Comparison of ENCODE assay signal across 1 cellular context in the genomic region with DNA sequence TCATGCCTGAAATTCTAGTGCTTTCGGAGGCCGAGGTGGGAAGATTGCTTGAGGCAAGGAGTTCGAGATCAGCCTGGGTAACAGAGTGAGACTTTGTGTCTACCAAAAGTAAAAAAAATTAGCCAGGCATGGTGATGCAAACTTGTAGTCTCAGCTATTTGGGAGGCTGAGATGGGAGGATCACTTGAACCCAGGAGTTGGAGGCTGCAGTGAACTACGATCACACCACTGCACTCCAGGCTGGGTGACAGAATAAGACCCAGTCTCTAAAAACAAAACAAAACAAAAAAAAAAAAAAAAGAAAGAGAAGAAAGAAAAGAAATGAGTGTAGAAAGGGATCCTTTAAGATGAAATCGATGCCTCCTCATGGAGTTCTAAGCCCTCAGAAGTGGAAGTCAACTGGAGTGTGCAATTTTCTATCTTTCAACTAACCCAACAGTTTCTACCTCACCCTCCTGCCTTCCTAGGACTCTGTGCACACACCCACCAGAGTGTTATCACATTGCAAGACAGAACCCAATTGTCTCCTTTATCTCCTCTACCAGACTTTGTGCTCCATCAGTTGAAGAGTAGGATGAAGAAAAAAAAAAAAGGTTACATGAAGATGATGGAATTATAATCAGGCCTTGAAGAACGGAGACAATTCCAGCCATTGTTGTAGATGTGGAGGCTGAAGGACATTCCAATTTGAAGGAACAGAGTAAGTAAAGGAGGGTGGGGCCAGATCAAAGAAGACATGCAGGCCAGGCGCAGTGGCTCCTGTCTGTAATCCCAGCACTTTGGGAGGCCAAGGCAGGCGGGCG.
A peak's percentile ranks its signal among the peaks of the same experiment; 100 is the strongest.
TF ChIP-seq lines count a peak whose summit lies in the region.

No MANE protein-coding gene starts in this region.

TF ChIP-seq in K562, 482 proteins besides CTCF, POLR2A, EP300 and RAD21 (continued from another document and continues in another):
- TF ChIP-seq CREB1 (IDR thresholded peaks at IDR 0.05) (peak; percentile 48; the same call in 1 of the 2 replicates), CREB1 (CRISPR knock-in tag; IDR thresholded peaks at IDR 0.05) (no peak), MYNN (IDR thresholded peaks at IDR 0.05) (0 out of 2 replicates have a peak, but pooled peaks have one; percentile 80), MYNN (CRISPR knock-in tag; IDR thresholded peaks at IDR 0.05) (no peak), ELF4 (CRISPR knock-in tag; IDR thresholded peaks at IDR 0.05) (peak; percentile 82), ATF1 (CRISPR knock-in tag; IDR thresholded peaks at IDR 0.05) (no peak), ATF1 (tag; IDR thresholded peaks at IDR 0.05) (peak; percentile 59), ZNF175 (CRISPR knock-in tag; IDR thresholded peaks at IDR 0.05; ENCODE audit: low read depth) (0 out of 2 replicates have a peak, but pooled peaks have one; percentile 39), CREBBP (IDR thresholded peaks at IDR 0.05; ENCODE audit: low read depth, low read length) (no peak), EP400 (IDR thresholded peaks at IDR 0.05) (peak; percentile 60; the same call in 1 of the 2 replicates), NFYB (IDR thresholded peaks at IDR 0.05; ENCODE audit: extremely low read depth, insufficient read length) (no peak), EHMT2 (IDR thresholded peaks at IDR 0.05) (peak; percentile 86), ZNF354B (CRISPR knock-in tag; IDR thresholded peaks at IDR 0.05) (peak; percentile 41; the same call in 1 of the 2 replicates), TRIM24 (IDR thresholded peaks at IDR 0.05) (peak; percentile 81 to 86), HDAC1 (IDR thresholded peaks at IDR 0.05) (peak; percentile 46 to 93; a peak in 2 of 4 replicates), ATF7 (IDR thresholded peaks at IDR 0.05) (no peak), KAT8 (IDR thresholded peaks at IDR 0.05; ENCODE audit: low read depth) (no peak), SMAD4 (CRISPR knock-in tag; conservative IDR thresholded peaks at IDR 0.05) (peak; percentile 69), SOX6 (IDR thresholded peaks at IDR 0.05) (peak; percentile 99), MEF2D (tag; conservative IDR thresholded peaks at IDR 0.05; ENCODE audit: low read depth) (no peak), FOXJ2 (tag; IDR thresholded peaks at IDR 0.05) (no peak), NBN (IDR thresholded peaks at IDR 0.05; ENCODE audit: low read depth) (peak; percentile 92), ZNF384 (IDR thresholded peaks at IDR 0.05; ENCODE audit: low read depth, low read length) (peak; percentile 98), KLF13 (tag; IDR thresholded peaks at IDR 0.05; ENCODE audit: borderline replicate concordance, low read depth) (0 out of 2 replicates have a peak, but pooled peaks have one; percentile 54), SAFB (IDR thresholded peaks at IDR 0.05; ENCODE audit: borderline replicate concordance, low read depth, low read length) (no peak), ZNF134 (CRISPR knock-in tag; conservative IDR thresholded peaks at IDR 0.05) (peak; percentile 89), CCNT2 (IDR thresholded peaks at IDR 0.05; ENCODE audit: borderline replicate concordance, extremely low read depth, insufficient read length, low read depth, low read length) (peak; percentile 75), JUND (IDR thresholded peaks at IDR 0.05; ENCODE audit: borderline replicate concordance, low read depth, low read length) (peak; percentile 47; the same call in 1 of the 2 replicates), JUND (tag; IDR thresholded peaks at IDR 0.05; ENCODE audit: borderline replicate concordance, low read depth, low read length) (peak; percentile 44; the same call in 2 of the 3 replicates), SMARCC2 (IDR thresholded peaks at IDR 0.05; ENCODE audit: low read depth) (peak; percentile 87; the same call in 1 of the 2 replicates), ZNF75A (CRISPR knock-in tag; IDR thresholded peaks at IDR 0.05) (no peak), ZNF586 (CRISPR knock-in tag; conservative IDR thresholded peaks at IDR 0.05) (no peak), HDAC2 (IDR thresholded peaks at IDR 0.05) (peak; percentile 97), FOS (IDR thresholded peaks at IDR 0.05; ENCODE audit: extremely low read depth, insufficient read length) (no peak), TCF3 (CRISPR knock-in tag; IDR thresholded peaks at IDR 0.05) (peak; percentile 97), ZNF316 (IDR thresholded peaks at IDR 0.05) (peak; percentile 12; the same call in 1 of the 2 replicates), GATA2 (CRISPR knock-in tag; IDR thresholded peaks at IDR 0.05) (peak; percentile 91), MTA3 (IDR thresholded peaks at IDR 0.05; ENCODE audit: borderline replicate concordance) (peak; percentile 48; the same call in 1 of the 2 replicates), MYBL2 (IDR thresholded peaks at IDR 0.05; ENCODE audit: low read depth) (0 out of 2 replicates have a peak, but pooled peaks have one; percentile 26), MYBL2 (CRISPR knock-in tag; IDR thresholded peaks at IDR 0.05; ENCODE audit: borderline replicate concordance) (no peak), ZEB2 (IDR thresholded peaks at IDR 0.05) (peak; percentile 88; the same call in 1 of the 2 replicates), TOE1 (IDR thresholded peaks at IDR 0.05; ENCODE audit: borderline replicate concordance) (peak; percentile 21; the same call in 1 of the 2 replicates), TOE1 (CRISPR knock-in tag; IDR thresholded peaks at IDR 0.05; ENCODE audit: borderline replicate concordance, low read depth) (no peak), CBX8 (IDR thresholded peaks at IDR 0.05; ENCODE audit: borderline replicate concordance, extremely low read depth, low read depth, low read length, poor library complexity, severe bottlenecking) (no peak)
- TF ChIP-seq, protein P1, sequence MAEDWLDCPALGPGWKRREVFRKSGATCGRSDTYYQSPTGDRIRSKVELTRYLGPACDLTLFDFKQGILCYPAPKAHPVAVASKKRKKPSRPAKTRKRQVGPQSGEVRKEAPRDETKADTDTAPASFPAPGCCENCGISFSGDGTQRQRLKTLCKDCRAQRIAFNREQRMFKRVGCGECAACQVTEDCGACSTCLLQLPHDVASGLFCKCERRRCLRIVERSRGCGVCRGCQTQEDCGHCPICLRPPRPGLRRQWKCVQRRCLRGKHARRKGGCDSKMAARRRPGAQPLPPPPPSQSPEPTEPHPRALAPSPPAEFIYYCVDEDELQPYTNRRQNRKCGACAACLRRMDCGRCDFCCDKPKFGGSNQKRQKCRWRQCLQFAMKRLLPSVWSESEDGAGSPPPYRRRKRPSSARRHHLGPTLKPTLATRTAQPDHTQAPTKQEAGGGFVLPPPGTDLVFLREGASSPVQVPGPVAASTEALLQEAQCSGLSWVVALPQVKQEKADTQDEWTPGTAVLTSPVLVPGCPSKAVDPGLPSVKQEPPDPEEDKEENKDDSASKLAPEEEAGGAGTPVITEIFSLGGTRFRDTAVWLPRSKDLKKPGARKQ (CRISPR knock-in tag; IDR thresholded peaks at IDR 0.05): no peak
- TF ChIP-seq, protein P2, sequence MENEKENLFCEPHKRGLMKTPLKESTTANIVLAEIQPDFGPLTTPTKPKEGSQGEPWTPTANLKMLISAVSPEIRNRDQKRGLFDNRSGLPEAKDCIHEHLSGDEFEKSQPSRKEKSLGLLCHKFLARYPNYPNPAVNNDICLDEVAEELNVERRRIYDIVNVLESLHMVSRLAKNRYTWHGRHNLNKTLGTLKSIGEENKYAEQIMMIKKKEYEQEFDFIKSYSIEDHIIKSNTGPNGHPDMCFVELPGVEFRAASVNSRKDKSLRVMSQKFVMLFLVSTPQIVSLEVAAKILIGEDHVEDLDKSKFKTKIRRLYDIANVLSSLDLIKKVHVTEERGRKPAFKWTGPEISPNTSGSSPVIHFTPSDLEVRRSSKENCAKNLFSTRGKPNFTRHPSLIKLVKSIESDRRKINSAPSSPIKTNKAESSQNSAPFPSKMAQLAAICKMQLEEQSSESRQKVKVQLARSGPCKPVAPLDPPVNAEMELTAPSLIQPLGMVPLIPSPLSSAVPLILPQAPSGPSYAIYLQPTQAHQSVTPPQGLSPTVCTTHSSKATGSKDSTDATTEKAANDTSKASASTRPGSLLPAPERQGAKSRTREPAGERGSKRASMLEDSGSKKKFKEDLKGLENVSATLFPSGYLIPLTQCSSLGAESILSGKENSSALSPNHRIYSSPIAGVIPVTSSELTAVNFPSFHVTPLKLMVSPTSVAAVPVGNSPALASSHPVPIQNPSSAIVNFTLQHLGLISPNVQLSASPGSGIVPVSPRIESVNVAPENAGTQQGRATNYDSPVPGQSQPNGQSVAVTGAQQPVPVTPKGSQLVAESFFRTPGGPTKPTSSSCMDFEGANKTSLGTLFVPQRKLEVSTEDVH (IDR thresholded peaks at IDR 0.05; ENCODE audit: low read depth, partially characterized antibody): peak; percentile 45
- TF ChIP-seq, protein P3, sequence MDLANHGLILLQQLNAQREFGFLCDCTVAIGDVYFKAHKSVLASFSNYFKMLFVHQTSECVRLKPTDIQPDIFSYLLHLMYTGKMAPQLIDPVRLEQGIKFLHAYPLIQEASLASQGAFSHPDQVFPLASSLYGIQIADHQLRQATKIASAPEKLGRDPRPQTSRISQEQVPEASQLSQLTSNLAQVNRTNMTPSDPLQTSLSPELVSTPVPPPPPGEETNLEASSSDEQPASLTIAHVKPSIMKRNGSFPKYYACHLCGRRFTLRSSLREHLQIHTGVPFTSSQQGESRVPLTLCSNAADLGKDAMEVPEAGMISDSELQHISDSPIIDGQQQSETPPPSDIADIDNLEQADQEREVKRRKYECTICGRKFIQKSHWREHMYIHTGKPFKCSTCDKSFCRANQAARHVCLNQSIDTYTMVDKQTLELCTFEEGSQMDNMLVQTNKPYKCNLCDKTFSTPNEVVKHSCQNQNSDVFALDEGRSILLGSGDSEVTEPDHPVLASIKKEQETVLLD (IDR thresholded peaks at IDR 0.05): peak; percentile 68; the same call in 1 of the 2 replicates
- TF ChIP-seq, protein P4, sequence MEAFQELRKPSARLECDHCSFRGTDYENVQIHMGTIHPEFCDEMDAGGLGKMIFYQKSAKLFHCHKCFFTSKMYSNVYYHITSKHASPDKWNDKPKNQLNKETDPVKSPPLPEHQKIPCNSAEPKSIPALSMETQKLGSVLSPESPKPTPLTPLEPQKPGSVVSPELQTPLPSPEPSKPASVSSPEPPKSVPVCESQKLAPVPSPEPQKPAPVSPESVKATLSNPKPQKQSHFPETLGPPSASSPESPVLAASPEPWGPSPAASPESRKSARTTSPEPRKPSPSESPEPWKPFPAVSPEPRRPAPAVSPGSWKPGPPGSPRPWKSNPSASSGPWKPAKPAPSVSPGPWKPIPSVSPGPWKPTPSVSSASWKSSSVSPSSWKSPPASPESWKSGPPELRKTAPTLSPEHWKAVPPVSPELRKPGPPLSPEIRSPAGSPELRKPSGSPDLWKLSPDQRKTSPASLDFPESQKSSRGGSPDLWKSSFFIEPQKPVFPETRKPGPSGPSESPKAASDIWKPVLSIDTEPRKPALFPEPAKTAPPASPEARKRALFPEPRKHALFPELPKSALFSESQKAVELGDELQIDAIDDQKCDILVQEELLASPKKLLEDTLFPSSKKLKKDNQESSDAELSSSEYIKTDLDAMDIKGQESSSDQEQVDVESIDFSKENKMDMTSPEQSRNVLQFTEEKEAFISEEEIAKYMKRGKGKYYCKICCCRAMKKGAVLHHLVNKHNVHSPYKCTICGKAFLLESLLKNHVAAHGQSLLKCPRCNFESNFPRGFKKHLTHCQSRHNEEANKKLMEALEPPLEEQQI (IDR thresholded peaks at IDR 0.05): peak; percentile 91; the same call in 1 of the 2 replicates
- TF ChIP-seq, protein P5, sequence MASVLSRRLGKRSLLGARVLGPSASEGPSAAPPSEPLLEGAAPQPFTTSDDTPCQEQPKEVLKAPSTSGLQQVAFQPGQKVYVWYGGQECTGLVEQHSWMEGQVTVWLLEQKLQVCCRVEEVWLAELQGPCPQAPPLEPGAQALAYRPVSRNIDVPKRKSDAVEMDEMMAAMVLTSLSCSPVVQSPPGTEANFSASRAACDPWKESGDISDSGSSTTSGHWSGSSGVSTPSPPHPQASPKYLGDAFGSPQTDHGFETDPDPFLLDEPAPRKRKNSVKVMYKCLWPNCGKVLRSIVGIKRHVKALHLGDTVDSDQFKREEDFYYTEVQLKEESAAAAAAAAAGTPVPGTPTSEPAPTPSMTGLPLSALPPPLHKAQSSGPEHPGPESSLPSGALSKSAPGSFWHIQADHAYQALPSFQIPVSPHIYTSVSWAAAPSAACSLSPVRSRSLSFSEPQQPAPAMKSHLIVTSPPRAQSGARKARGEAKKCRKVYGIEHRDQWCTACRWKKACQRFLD (CRISPR knock-in tag; IDR thresholded peaks at IDR 0.05): 0 out of 2 replicates have a peak, but pooled peaks have one; percentile 49
